In genomic region chr6:117548797-117549301, GRCh38 we compare ENCODE assay signal across 9 cellular contexts. TPM values are rescaled to one million over a fixed set of nuclear protein-coding genes. Genes with fewer than 3 reads are reported as not detected.
DNase-seq lines count a peak whose midpoint lies in the region; ATAC-seq and TF ChIP-seq lines count a peak whose summit lies in the region.
"Had no signal": no experiment of that assay in that cellular context is flagged by ENCODE, and none has a peak within 500 bp of the region (broad histone marks: within the 10 kb centered on the region; RNA-seq: fewer than 3 reads in every experiment).

No MANE protein-coding gene starts in this region.

- CTCF ChIA-PET in activated CD8-positive, alpha-beta memory T cell treated with anti-CD3 and anti-CD28 coated beads, Interleukin-2, amount 10 ng/mL, durations not matched to agents 7 days and 5 days (lab: Charles Lee): interaction anchor here (0.7 to 8.3 kb wide), 11 partner anchors 10 to 149 kb away, joined by 3 to 70 read pairs (median 4); partner anchors contain the start of genes DCBLD1 and GOPC

- TF ChIP-seq CTCF in AG10803 (conservative IDR thresholded peaks at IDR 0.05; ENCODE audit: low read length) (no peak), kidney epithelial cell (IDR thresholded peaks at IDR 0.05; ENCODE audit: insufficient read depth, low read length, poor library complexity, severe bottlenecking) (no peak)

- H3K36me3 ChIP-seq in kidney epithelial cell (ENCODE audit: control insufficient read depth, insufficient read depth, low read length): no peaks in the 10 kb centered on the region
- H3K36me3 ChIP-seq: pancreas had no signal

- H3K27me3 ChIP-seq in kidney epithelial cell (ENCODE audit: control insufficient read depth, insufficient read depth, low read length): no peaks in the 10 kb centered on the region
- H3K27me3 ChIP-seq: pancreas had no signal

- H3K4me3 Mint-ChIP-seq in activated CD8-positive, alpha-beta memory T cell treated with anti-CD3 and anti-CD28 coated beads, Interleukin-2, amount 10 ng/mL, durations not matched to agents 7 days and 5 days: peak overlapping the region; percentile 72

- H3K27me3 Mint-ChIP-seq in activated CD8-positive, alpha-beta memory T cell treated with anti-CD3 and anti-CD28 coated beads, Interleukin-2, amount 10 ng/mL, durations not matched to agents 7 days and 5 days: no peaks in the 10 kb centered on the region

- no peaks in the 10 kb centered on the region for H3K9me3 Mint-ChIP-seq in activated CD8-positive, alpha-beta memory T cell treated with anti-CD3 and anti-CD28 coated beads, Interleukin-2, amount 10 ng/mL, durations not matched to agents 7 days and 5 days (ENCODE audit: low read depth)

- peak overlapping the region; percentile 79 for H3K27ac Mint-ChIP-seq in activated CD8-positive, alpha-beta memory T cell treated with anti-CD3 and anti-CD28 coated beads, Interleukin-2, amount 10 ng/mL, durations not matched to agents 7 days and 5 days

- H3K4me1 Mint-ChIP-seq in activated CD8-positive, alpha-beta memory T cell treated with anti-CD3 and anti-CD28 coated beads, Interleukin-2, amount 10 ng/mL, durations not matched to agents 7 days and 5 days: peaks cover 39% of the 10 kb centered on the region

- ATAC-seq in HG02870 (IDR thresholded peaks at IDR 0.05; ENCODE audit: unreplicated experiment) (peak; percentile 41), HG02642 (IDR thresholded peaks at IDR 0.05; ENCODE audit: poor library complexity, unreplicated experiment) (no peak)
- ATAC-seq in activated CD8-positive, alpha-beta memory T cell treated with anti-CD3 and anti-CD28 coated beads, Interleukin-2, amount 10 ng/mL, durations not matched to agents 7 days and 5 days: peak; percentile 58

- DNase-seq in AG10803 (ENCODE audit: low read depth): peak; percentile 36
- peak; percentile 53 for DNase-seq in activated CD8-positive, alpha-beta memory T cell treated with anti-CD3 and anti-CD28 coated beads, Interleukin-2, amount 10 ng/mL, durations not matched to agents 7 days and 5 days
- DNase-seq in kidney epithelial cell (ENCODE audit: low read depth): peak; percentile 52
- DNase-seq in NCI-H446 treated with DMSO at 0.1 percent for 48 hours (lab: John Stamatoyannopoulos, UW): no peak
- DNase-seq in NCI-H1092 treated with DMSO at 0.1 percent for 48 hours (lab: John Stamatoyannopoulos, UW): no peak
- DNase-seq in NCI-H510A treated with DMSO at 0.1 percent for 48 hours (lab: John Stamatoyannopoulos, UW): no peak

- H3K4me3 ChIP-seq in AG10803 (ENCODE audit: low read length): no peak overlapping the region
- peak overlapping the region; percentile 34 for H3K4me3 ChIP-seq in kidney epithelial cell (ENCODE audit: low read depth, low read length)

- H3K36me3 Mint-ChIP-seq in activated CD8-positive, alpha-beta memory T cell treated with anti-CD3 and anti-CD28 coated beads, Interleukin-2, amount 10 ng/mL, durations not matched to agents 7 days and 5 days: peaks cover 2% of the 10 kb centered on the region

RNA-seq across cellular contexts. Expression of gene GOPC, which starts 53.5 kb away (rescaled TPM):
- total RNA-seq in activated CD8-positive, alpha-beta memory T cell treated with anti-CD3 and anti-CD28 coated beads, Interleukin-2, amount 10 ng/mL, durations not matched to agents 7 days and 5 days: 10 to 100 TPM; 21.3 to 25.0 TPM
- 20.0 and 25.9 TPM in 2 replicates for total RNA-seq in kidney epithelial cell

Comparison
In these comparisons a context has a peak if more than half of its experiments do, and no peak if none do; other contexts are left out.
1. DNase-seq: peak in AG10803 (single experiment), activated CD8-positive, alpha-beta memory T cell treated with anti-CD3 and anti-CD28 coated beads, Interleukin-2, amount 10 ng/mL, durations not matched to agents 7 days and 5 days (single experiment) and kidney epithelial cell (single experiment); none in NCI-H446 treated with DMSO at 0.1 percent for 48 hours (single experiment), NCI-H1092 treated with DMSO at 0.1 percent for 48 hours (single experiment) and NCI-H510A treated with DMSO at 0.1 percent for 48 hours (single experiment).